ENCODE assay signal across 21 cellular contexts in genomic region chr20:711526-711925, GRCh38. TPM values are rescaled to one million over a fixed set of nuclear protein-coding genes. Genes with fewer than 3 reads are reported as not detected.
A peak's percentile ranks its signal among the peaks of the same experiment; 100 is the strongest.
DNase-seq lines count a peak whose midpoint lies in the region; ATAC-seq and TF ChIP-seq lines count a peak whose summit lies in the region.
"Had no signal": no experiment of that assay in that cellular context is flagged by ENCODE, and none has a peak within 500 bp of the region (broad histone marks: within the 10 kb centered on the region; RNA-seq: fewer than 3 reads in every experiment).

No MANE protein-coding gene starts in this region.

- H3K27me3 Mint-ChIP-seq in neural crest cell (ENCODE audit: low read depth) = peaks cover 34% of the 10 kb centered on the region

- 56 to 84% (median 67%) methylated on average over 2 of the region's 2 CpGs for WGBS in stomach, 5 donors

- TF ChIP-seq EP300 in stomach (IDR thresholded peaks at IDR 0.05) = no peak

- peaks cover 10% of the 10 kb centered on the region for H3K4me1 Mint-ChIP-seq in neural crest cell

- intact Hi-C loops in stomach (cut with DNase I; ENCODE audit: low total_unique reads) (no loop called here), A673 (cut with micrococcal nuclease; ENCODE audit: unreplicated experiment) (no loop called here)

- peak overlapping the region; percentile 73 for H3K4me3 Mint-ChIP-seq in neural crest cell
- H3K4me3 Mint-ChIP-seq: CD4-positive, alpha-beta T cell had no signal

- H3K4me3 ChIP-seq in stomach = no peak overlapping the region
- no peak overlapping the region for H3K4me3 ChIP-seq in A673 (ENCODE audit: low read depth, low read length, poor library complexity, severe bottlenecking)
- H3K4me3 ChIP-seq: GM23248, SJSA1 had no signal

- H3K9me3 ChIP-seq in stomach = peaks cover 0 to 19% (median 14%) of the 10 kb centered on the region in 4 donors
- H3K9me3 ChIP-seq in A673 (ENCODE audit: low read depth, low read length, poor library complexity, severe bottlenecking) = no peaks in the 10 kb centered on the region
- H3K9me3 ChIP-seq: BE2C, SJSA1 had no signal

- no peak overlapping the region for H3K27ac Mint-ChIP-seq in neural crest cell (ENCODE audit: unreplicated experiment)
- H3K27ac Mint-ChIP-seq: CD4-positive, alpha-beta T cell had no signal

- DNase-seq in activated effector memory CD4-positive, alpha-beta T cell treated with anti-CD3 and anti-CD28 coated beads, Interleukin-2, amount 50 U/mL, for 16 hours = peak; percentile 31
- DNase-seq in activated effector memory CD4-positive, alpha-beta T cell treated with Interleukin-2 at 50 U/mL for 16 hours = no peak
- DNase-seq in neural crest cell (ENCODE audit: low read depth, low spot score) (no peak), stomach (peak; percentile 13), A673 (ENCODE audit: low spot score) (no peak)
- DNase-seq: 8988T; BE2C; Caco-2; CD4-positive, alpha-beta T cell; GM23248; NCI-H1417 treated with DMSO at 0.1 percent for 48 hours; NCI-H1930; NCI-H345; NCI-H524 treated with DMSO at 0.1 percent for 48 hours had no signal

- BruUV-seq in A673 (replicated peaks; lab: Mats Ljungman, UMichigan) = no TSS peak

- CTCF ChIA-PET in A673 (lab: Charles Lee) = no interaction called here

- no peak for TF ChIP-seq CTCF in neural crest cell (conservative IDR thresholded peaks at IDR 0.05)
- no peak for TF ChIP-seq CTCF in stomach (IDR thresholded peaks at IDR 0.05)
- no peak for TF ChIP-seq CTCF in A673 (conservative IDR thresholded peaks at IDR 0.05; ENCODE audit: low read depth, low read length)

- H3K4me1 ChIP-seq in stomach (peaks cover 0 to 13% (median 10%) of the 10 kb centered on the region in 4 donors), A673 (ENCODE audit: insufficient read depth, low read length, poor library complexity, severe bottlenecking) (no peaks in the 10 kb centered on the region)
- H3K4me1 ChIP-seq: BE2C, Caco-2, SJSA1 had no signal

- H3K27me3 ChIP-seq in stomach = peaks cover 0 to 55% (median 33%) of the 10 kb centered on the region in 3 donors
- H3K27me3 ChIP-seq in A673 (replicated peaks; ENCODE audit: insufficient read depth, low read depth, low read length, poor library complexity) = peaks cover 19% of the 10 kb centered on the region
- H3K27me3 ChIP-seq: BE2C had no signal

- ATAC-seq in esophagus mucosa (peak; percentile 25), GM21381 (IDR thresholded peaks at IDR 0.05; ENCODE audit: unreplicated experiment) (no peak), HG02870 (IDR thresholded peaks at IDR 0.05; ENCODE audit: unreplicated experiment) (no peak)
- ATAC-seq: HCT116, Panc1 had no signal

- no peak overlapping the region for H3K27ac ChIP-seq in stomach
- no peak overlapping the region for H3K27ac ChIP-seq in A673 (ENCODE audit: low read depth, low read length, poor library complexity, severe bottlenecking)
- H3K27ac ChIP-seq: GM23248, KMS-11, SJSA1 had no signal

- H3K9me3 Mint-ChIP-seq in neural crest cell = peaks cover 3% of the 10 kb centered on the region

- POLR2A ChIA-PET in A673 (lab: Charles Lee; ENCODE audit: low non-redundant PET) = no interaction called here

- no peaks in the 10 kb centered on the region for H3K36me3 ChIP-seq in stomach
- H3K36me3 ChIP-seq in A673 (ENCODE audit: insufficient read depth, low read length, poor library complexity, severe bottlenecking) = no peaks in the 10 kb centered on the region
- H3K36me3 ChIP-seq: BE2C, SJSA1 had no signal

- TF ChIP-seq POLR2A in stomach (IDR thresholded peaks at IDR 0.05) = no peak

- H3K36me3 Mint-ChIP-seq in neural crest cell (ENCODE audit: low read depth) = no peaks in the 10 kb centered on the region

RNA-seq across cellular contexts. Expression of gene SCRT2, which starts 35.9 kb away (rescaled TPM):
- total RNA-seq in esophagus mucosa = not detected
- 3.7 and 4.1 TPM in 2 replicates for total RNA-seq in neural crest cell
- total RNA-seq in stomach = not detected
- polyA plus RNA-seq in stomach = not detected
- total RNA-seq in A673 (2021) = 0.50 and 0.69 TPM in 2 replicates
- total RNA-seq: Caco-2; CD4-positive, alpha-beta T cell; GM23248; SJSA1 had no signal
- polyA plus RNA-seq: GM23248 had no signal

RNA-seq across cellular contexts. Expression of gene SLC52A3, which starts 56.8 kb away (rescaled TPM):
- total RNA-seq in esophagus mucosa = 6.7 TPM
- not detected in 2 replicates for total RNA-seq in neural crest cell
- total RNA-seq in stomach = 10 to 100 TPM in 2 of 5 donors, 1 to 10 TPM in 1, under 1 TPM in 2; 0.58 to 24.0 (median 1.3) TPM
- 1 to 10 TPM in 2 of 3 donors, under 1 TPM in 1; 0.46 to 3.5 (median 2.5) TPM for polyA plus RNA-seq in stomach
- not detected in 2 replicates for total RNA-seq in A673 (2021)
- total RNA-seq: CD4-positive, alpha-beta T cell; GM23248; SJSA1 had no signal
- polyA plus RNA-seq: GM23248 had no signal

RNA-seq across cellular contexts. Expression of gene SRXN1, which starts 58.5 kb away (rescaled TPM):
- total RNA-seq in esophagus mucosa (34.7 TPM), neural crest cell (10.7 and 12.6 TPM in 2 replicates), stomach (10 to 100 TPM in 4 of 5 donors, 1 to 10 TPM in 1; 6.4 to 40.1 (median 18.4) TPM), A673 (2021) (11.5 and 11.9 TPM in 2 replicates)
- polyA plus RNA-seq in stomach = 10 to 100 TPM; 17.2 to 35.1 (median 32.1) TPM

Comparison
In these comparisons a context has a peak if more than half of its experiments do, and no peak if none do; other contexts are left out.
1. DNase-seq: peak in activated effector memory CD4-positive, alpha-beta T cell treated with anti-CD3 and anti-CD28 coated beads, Interleukin-2, amount 50 U/mL, for 16 hours (single experiment) and stomach (single experiment); none in activated effector memory CD4-positive, alpha-beta T cell treated with Interleukin-2 at 50 U/mL for 16 hours (single experiment), neural crest cell (single experiment) and A673 (single experiment).